13 cellular contexts compared by ENCODE assay signal in genomic region chr2:64093341-64093740, GRCh38.
"Had no signal": no experiment of that assay in that cellular context is flagged by ENCODE, and none has a peak within 500 bp of the region (broad histone marks: within the 10 kb centered on the region; RNA-seq: fewer than 3 reads in every experiment).

No MANE protein-coding gene starts in this region.

- H3K27me3 Mint-ChIP-seq: naive thymus-derived CD4-positive, alpha-beta T cell had no signal

- ATAC-seq: esophagus mucosa; heart left ventricle; left colon; left ventricle myocardium superior; naive thymus-derived CD4-positive, alpha-beta T cell; sciatic nerve had no signal

- DNase-seq: effector memory CD4-positive, alpha-beta T cell; heart left ventricle; hippocampal formation; left colon; left ventricle myocardium superior; mesenchymal stem cell; naive thymus-derived CD4-positive, alpha-beta T cell; posterior cingulate gyrus; stimulated activated naive CD4-positive, alpha-beta T cell treated with Interleukin-2 at 50 U/mL for 16 hours; trophoblast cell had no signal

- H3K4me1 ChIP-seq: heart left ventricle had no signal

- H3K4me3 ChIP-seq: heart left ventricle, lung had no signal

- H3K27ac ChIP-seq: heart left ventricle had no signal

- H3K27me3 ChIP-seq: heart left ventricle had no signal

- H3K9me3 ChIP-seq: heart left ventricle had no signal

- H3K4me3 Mint-ChIP-seq: naive thymus-derived CD4-positive, alpha-beta T cell had no signal
